2 cellular contexts compared by ENCODE assay signal in genomic region chr2:31598694-31599093, GRCh38.
TF ChIP-seq lines count a peak whose summit lies in the region.

No MANE protein-coding gene starts in this region.

TF ChIP-seq in A549, 52 proteins besides CTCF, POLR2A, EP300 and RAD21 (continued from another document):
- TF ChIP-seq ELK1 (IDR thresholded peaks at IDR 0.05; ENCODE audit: low read depth, low read length) (no peak), MAFK (IDR thresholded peaks at IDR 0.05; ENCODE audit: partially characterized antibody) (no peak), TP53 (CRISPR knock-in tag; IDR thresholded peaks at IDR 0.05) (no peak)

TF ChIP-seq in HEK293, 187 proteins besides CTCF, POLR2A, EP300 and RAD21:
- TF ChIP-seq, protein P1, sequence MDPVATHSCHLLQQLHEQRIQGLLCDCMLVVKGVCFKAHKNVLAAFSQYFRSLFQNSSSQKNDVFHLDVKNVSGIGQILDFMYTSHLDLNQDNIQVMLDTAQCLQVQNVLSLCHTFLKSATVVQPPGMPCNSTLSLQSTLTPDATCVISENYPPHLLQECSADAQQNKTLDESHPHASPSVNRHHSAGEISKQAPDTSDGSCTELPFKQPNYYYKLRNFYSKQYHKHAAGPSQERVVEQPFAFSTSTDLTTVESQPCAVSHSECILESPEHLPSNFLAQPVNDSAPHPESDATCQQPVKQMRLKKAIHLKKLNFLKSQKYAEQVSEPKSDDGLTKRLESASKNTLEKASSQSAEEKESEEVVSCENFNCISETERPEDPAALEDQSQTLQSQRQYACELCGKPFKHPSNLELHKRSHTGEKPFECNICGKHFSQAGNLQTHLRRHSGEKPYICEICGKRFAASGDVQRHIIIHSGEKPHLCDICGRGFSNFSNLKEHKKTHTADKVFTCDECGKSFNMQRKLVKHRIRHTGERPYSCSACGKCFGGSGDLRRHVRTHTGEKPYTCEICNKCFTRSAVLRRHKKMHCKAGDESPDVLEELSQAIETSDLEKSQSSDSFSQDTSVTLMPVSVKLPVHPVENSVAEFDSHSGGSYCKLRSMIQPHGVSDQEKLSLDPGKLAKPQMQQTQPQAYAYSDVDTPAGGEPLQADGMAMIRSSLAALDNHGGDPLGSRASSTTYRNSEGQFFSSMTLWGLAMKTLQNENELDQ (tag by site-specific recombination; IDR thresholded peaks at IDR 0.05; ENCODE audit: low read depth), result no peak
- TF ChIP-seq SETDB1 (IDR thresholded peaks at IDR 0.05; ENCODE audit: insufficient read length, low read length), result peak; percentile 92
- 0 out of 2 replicates have a peak, but pooled peaks have one; percentile 32 for TF ChIP-seq TRIM28 (IDR thresholded peaks at IDR 0.05; ENCODE audit: borderline replicate concordance, low read length)
TF ChIP-seq in HEK293: peak in this region for 2.
